In genomic region chrX:30639702-30640101, GRCh38 we compare ENCODE assay signal across 4 cellular contexts. TPM values are rescaled to one million over a fixed set of nuclear protein-coding genes. Genes with fewer than 3 reads are reported as not detected.
DNase-seq lines count a peak whose midpoint lies in the region; ATAC-seq, FAIRE-seq and TF ChIP-seq lines count a peak whose summit lies in the region.
"Not testable (repeated sequence)": the region's sequence is repeated elsewhere in the genome, so short reads cannot be mapped to it uniquely, and the experiment has no call there.

No MANE protein-coding gene starts in this region.

- not testable (repeated sequence) for H3K4me3 ChIP-seq in BLaER1 treated with 17β-estradiol and CSF1 and Interleukin-3, amounts not matched to agents 10 nM and 100 nM; HepG2 (replicated peaks in 1 of 3; ENCODE audit: insufficient read depth in 1 of 3, low read depth in 2 of 3, low read length in 3 of 3); neutrophil (ENCODE audit: low read depth in 1 of 2, low read length in 1 of 2)

- TF ChIP-seq POLR2A in HepG2 (IDR thresholded peaks at IDR 0.05; ENCODE audit: insufficient read depth in 1 of 2, low read depth in 2 of 2, low read length in 2 of 2): not testable (repeated sequence)

- intact Hi-C loops in CD14-positive monocyte (cut with micrococcal nuclease): loop anchor here (10.0 kb wide), 3 partner anchors 65 to 335 kb away; no protein-coding TSS in a partner anchor
- intact Hi-C loops in HepG2 (cut with micrococcal nuclease; ENCODE audit: unreplicated experiment): loop anchor here (5.0 kb wide), 1 partner anchor 33 kb away; no protein-coding TSS in a partner anchor

- not testable (repeated sequence) for H2AFZ ChIP-seq in HepG2 (ENCODE audit: low read length)

- H3K9me3 ChIP-seq in BLaER1 treated with 17β-estradiol and CSF1 and Interleukin-3, amounts not matched to agents 10 nM and 100 nM (replicated peaks in 1 of 11): peaks cover 0 to 21% (median 18%) of the 10 kb centered on the region in 11 experiments; a peak in 17 of 22 replicates
- not testable (repeated sequence) for H3K9me3 ChIP-seq in HepG2 (ENCODE audit: low read length); neutrophil

- ATAC-seq in HepG2: not testable (repeated sequence)

- not testable (repeated sequence) for TF ChIP-seq RAD21 in HepG2 (CRISPR knock-in tag; IDR thresholded peaks at IDR 0.05)

- DNase-seq in CD14-positive monocyte (ENCODE audit: low spot score); HepG2 (ENCODE audit: low spot score): not testable (repeated sequence)

- H3K27ac Mint-ChIP-seq in CD14-positive monocyte: peak overlapping the region in 4 of 7 donors; percentile 82 to 96 (median 96)

- H3K27me3 Mint-ChIP-seq in CD14-positive monocyte (ENCODE audit: low read depth in 3 of 3): peaks cover 0 to 11% (median 0%) of the 10 kb centered on the region in 3 donors

- H3K79me2 ChIP-seq in HepG2 (ENCODE audit: insufficient read depth, low read length): not testable (repeated sequence)

- in situ Hi-C loops in HepG2 (cut with HindIII; ENCODE audit: extremely low pct_ligation_motif_present, low pct_unique_long_range_greater_than_20kb): loop anchor here (10.0 kb wide), 1 partner anchor 75 kb away; no protein-coding TSS in a partner anchor

- H3K4me1 Mint-ChIP-seq in CD14-positive monocyte: peaks cover 40% of the 10 kb centered on the region

- BruUV-seq in HepG2 (replicated peaks; lab: Mats Ljungman, UMichigan): not testable (repeated sequence)

- H3K9me3 Mint-ChIP-seq in CD14-positive monocyte: not testable (repeated sequence)

- POLR2A ChIA-PET in HepG2 (lab: Yijun Ruan, JAX): not testable (repeated sequence)

- H4K20me1 ChIP-seq in BLaER1 treated with 17β-estradiol and CSF1 and Interleukin-3, amounts not matched to agents 10 nM and 100 nM; HepG2 (ENCODE audit: insufficient read depth, low read length): not testable (repeated sequence)

- not testable (repeated sequence) for H3K36me3 Mint-ChIP-seq in CD14-positive monocyte

- H3K27ac ChIP-seq in BLaER1 treated with 17β-estradiol and CSF1 and Interleukin-3, amounts not matched to agents 10 nM and 100 nM: peak overlapping the region in 6 of 11 experiments; percentile 88 to 100 (median 96); a peak in 11 of 22 replicates
- H3K27ac ChIP-seq in HepG2 (ENCODE audit: extremely low read length, insufficient read depth, low read length): not testable (repeated sequence)
- peak overlapping the region; percentile 97 for H3K27ac ChIP-seq in neutrophil

- TF ChIP-seq CTCF in CD14-positive monocyte (IDR thresholded peaks at IDR 0.05); HepG2 (CRISPR knock-in tag; IDR thresholded peaks at IDR 0.05); neutrophil (IDR thresholded peaks at IDR 0.05): not testable (repeated sequence)

- not testable (repeated sequence) for H3K4me3 Mint-ChIP-seq in CD14-positive monocyte

- 85% methylated on average over 1 of the region's 5 CpGs for WGBS in HepG2 (ENCODE audit: low lambda C conversion rate)

- peak overlapping the region in 2 of 11 experiments; percentile 75 to 80; a peak in 3 of 22 replicates for H3K9ac ChIP-seq in BLaER1 treated with 17β-estradiol and CSF1 and Interleukin-3, amounts not matched to agents 10 nM and 100 nM
- not testable (repeated sequence) for H3K9ac ChIP-seq in HepG2 (ENCODE audit: insufficient read depth, low read depth, low read length)

- peaks cover 0 to 85% (median 33%) of the 10 kb centered on the region in 10 experiments; a peak in 14 of 20 replicates for H3K4me1 ChIP-seq in BLaER1 treated with 17β-estradiol and CSF1 and Interleukin-3, amounts not matched to agents 10 nM and 100 nM
- H3K4me1 ChIP-seq in HepG2 (ENCODE audit: insufficient read depth, low read length): peaks cover 70% of the 10 kb centered on the region
- H3K4me1 ChIP-seq in neutrophil (ENCODE audit: control insufficient read depth in 1 of 2, insufficient read depth in 1 of 2, low read depth in 1 of 2, low read length in 1 of 2): peaks cover 45 to 57% of the 10 kb centered on the region in 2 experiments

- not testable (repeated sequence) for FAIRE-seq in HepG2 (lab: Jason Lieb, UNC)

- peak overlapping the region in 3 of 11 experiments; percentile 83 to 93 (median 91); a peak in 6 of 22 replicates for H3K4me2 ChIP-seq in BLaER1 treated with 17β-estradiol and CSF1 and Interleukin-3, amounts not matched to agents 10 nM and 100 nM
- not testable (repeated sequence) for H3K4me2 ChIP-seq in HepG2 (ENCODE audit: low read depth, low read length)

- not testable (repeated sequence) for H3K36me3 ChIP-seq in BLaER1 treated with 17β-estradiol and CSF1 and Interleukin-3, amounts not matched to agents 10 nM and 100 nM; HepG2 (replicated peaks in 1 of 2; ENCODE audit: control insufficient read depth in 1 of 2, insufficient read depth in 2 of 2, low read length in 2 of 2); neutrophil

- not testable (repeated sequence) for TF ChIP-seq EP300 in HepG2 (IDR thresholded peaks at IDR 0.05; ENCODE audit: low read depth in 2 of 2, low read length in 2 of 2); HepG2 (CRISPR knock-in tag; IDR thresholded peaks at IDR 0.05; ENCODE audit: borderline replicate concordance)

- CTCF ChIA-PET in HepG2 (lab: Yijun Ruan, JAX; ENCODE audit: low intra/inter-chr PET ratio, low total read pairs): not testable (repeated sequence)

- H3K27me3 ChIP-seq in BLaER1 treated with 17β-estradiol and CSF1 and Interleukin-3, amounts not matched to agents 10 nM and 100 nM; HepG2 (ENCODE audit: control insufficient read depth in 1 of 2, insufficient read depth in 2 of 2, low read length in 2 of 2); neutrophil: not testable (repeated sequence)

TF ChIP-seq in HepG2, 621 proteins besides CTCF, POLR2A, EP300 and RAD21:
- TF ChIP-seq ZNF761 (CRISPR knock-in tag; conservative IDR thresholded peaks at IDR 0.05): peak; percentile 99

RNA-seq across cellular contexts. Expression of gene GK, which starts 13.5 kb away (rescaled TPM):
- 10 to 100 TPM; 41.0 to 51.9 TPM for polyA plus RNA-seq in CD14-positive monocyte
- 64.2 and 91.1 TPM in 2 replicates for total RNA-seq in HepG2 (2016; rRNA removed; fragmentation: Illumina TruSeq; extraction: Trizol)
- 8.4 and 10.9 TPM in 2 replicates for total RNA-seq in HepG2 (2016; cell fraction: cytosol; rRNA removed; fragmentation: Illumina TruSeq; extraction: Trizol; ENCODE audit: low read depth)
- 66.0 and 90.6 TPM in 2 replicates for total RNA-seq in HepG2 (2016; cell fraction: insoluble cytoplasmic fraction; rRNA removed; fragmentation: Illumina TruSeq; extraction: Trizol)
- 16.0 and 19.5 TPM in 2 replicates for total RNA-seq in HepG2 (2016; cell fraction: membrane; rRNA removed; fragmentation: Illumina TruSeq; extraction: Trizol)
- 61.7 and 67.1 TPM in 2 replicates for total RNA-seq in HepG2 (2016; cell fraction: nucleus; rRNA removed; fragmentation: Illumina TruSeq; extraction: Trizol)
- 265 and 274 TPM in 2 replicates for polyA plus RNA-seq in HepG2 (2011; rRNA removed)
- polyA plus RNA-seq in HepG2 (2011; cell fraction: cytosol; rRNA removed): 91.6 and 146 TPM in 2 replicates
- polyA plus RNA-seq in HepG2 (2011; cell fraction: nucleus; rRNA removed): 267 and 310 TPM in 2 replicates
- 133 and 173 TPM in 2 replicates for polyA plus RNA-seq in HepG2 (2012)
- polyA plus RNA-seq in HepG2 (2016; cell fraction: cytosol; fragmentation: Illumina TruSeq; extraction: Trizol; ENCODE audit: low read depth): 4.9 and 5.5 TPM in 2 replicates
- polyA plus RNA-seq in HepG2 (2016; cell fraction: insoluble cytoplasmic fraction; fragmentation: Illumina TruSeq; extraction: Trizol; ENCODE audit: low read depth): 71.8 and 74.5 TPM in 2 replicates
- polyA plus RNA-seq in HepG2 (2016; cell fraction: membrane; fragmentation: Illumina TruSeq; extraction: Trizol; ENCODE audit: low read depth): 8.3 and 9.0 TPM in 2 replicates
- 71.3 and 81.0 TPM in 2 replicates for polyA plus RNA-seq in HepG2 (2016; cell fraction: nucleus; fragmentation: Illumina TruSeq; extraction: Trizol; ENCODE audit: insufficient read depth, low read depth)
- 11.6 and 131 TPM in 2 replicates for polyA minus RNA-seq in HepG2 (2011; rRNA and poly(A)+ RNA removed; ENCODE audit: low replicate concordance)
- 129 and 164 TPM in 2 replicates for polyA minus RNA-seq in HepG2 (2011; cell fraction: cytosol; rRNA and poly(A)+ RNA removed)
- 724 and 744 TPM in 2 replicates for polyA minus RNA-seq in HepG2 (2011; cell fraction: nucleus; rRNA and poly(A)+ RNA removed)
